In the genomic region with DNA sequence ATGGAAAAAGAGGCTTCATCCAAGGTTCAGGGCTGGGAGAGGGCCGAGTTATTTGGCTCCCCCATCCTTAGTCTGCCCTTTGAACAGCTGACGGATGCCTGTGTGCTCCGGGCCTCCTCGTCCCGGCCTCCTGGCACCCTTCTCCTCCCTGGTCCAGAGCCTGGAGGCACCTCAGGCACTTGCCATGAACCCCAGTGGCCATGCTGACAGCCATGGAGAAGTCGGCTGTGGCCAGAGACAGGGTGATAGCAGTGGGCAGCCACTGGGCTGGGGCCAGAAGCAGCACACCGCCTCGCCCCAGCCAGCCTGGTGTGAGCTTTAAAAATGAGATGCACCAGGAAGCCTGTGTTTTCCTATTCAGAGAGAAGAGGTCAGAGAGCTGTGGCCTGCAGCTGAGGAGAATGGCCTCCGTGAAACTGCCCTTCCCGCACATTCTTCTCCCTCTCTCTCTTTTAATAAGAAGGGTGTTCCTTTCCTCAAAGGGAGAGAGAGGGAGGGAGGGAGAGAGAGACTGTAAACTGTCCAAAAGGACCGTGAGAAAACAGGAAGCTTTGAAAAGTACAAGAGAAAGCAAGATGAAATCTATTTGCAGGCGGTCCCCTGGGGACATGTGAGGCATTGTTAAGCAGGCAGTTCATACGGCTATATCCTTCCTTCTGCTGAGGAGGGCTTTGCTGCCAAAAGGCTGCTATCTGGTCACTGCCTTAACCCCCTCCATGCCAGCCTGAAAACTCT, we compare ENCODE assay signal across 10 cellular contexts. TPM values are rescaled to one million over a fixed set of nuclear protein-coding genes. Genes with fewer than 3 reads are reported as not detected.
DNase-seq lines count a peak whose midpoint lies in the region; ATAC-seq, FAIRE-seq and TF ChIP-seq lines count a peak whose summit lies in the region.
"Had no signal": no experiment of that assay in that cellular context is flagged by ENCODE, and none has a peak within 500 bp of the region (broad histone marks: within the 10 kb centered on the region; RNA-seq: fewer than 3 reads in every experiment).

No MANE protein-coding gene starts in this region.

- H3K79me2 ChIP-seq in HepG2 (ENCODE audit: insufficient read depth, low read length), result no peaks in the 10 kb centered on the region

- DNase-seq in HepG2 (ENCODE audit: low spot score) (no peak), astrocyte of the hippocampus (ENCODE audit: low read depth, low spot score) (peak; percentile 66), iris pigment epithelial cell (ENCODE audit: low read depth) (peak; percentile 81), hippocampal formation (lab: John Stamatoyannopoulos, UW) (no peak)
- no peak for DNase-seq in CD4-positive, alpha-beta T cell
- DNase-seq: activated naive CD8-positive, alpha-beta T cell treated with anti-CD3 and anti-CD28 coated beads, Interleukin-2, amount 10 ng/mL, durations not matched to agents 7 days and 5 days had no signal

- H3K9ac ChIP-seq in liver (ENCODE audit: low read depth in 1 of 2, low read length in 2 of 2) (no peak overlapping the region), HepG2 (ENCODE audit: insufficient read depth, low read depth, low read length) (no peak overlapping the region), subcutaneous abdominal adipose tissue (ENCODE audit: low read length in 5 of 5) (peak overlapping the region; percentile 5 to 82 (median 31))

- no peak overlapping the region for H2AFZ ChIP-seq in HepG2 (ENCODE audit: low read length)

- no TSS peak for BruUV-seq in HepG2 (replicated peaks; lab: Mats Ljungman, UMichigan)

- H3K27ac ChIP-seq in liver (ENCODE audit: low read depth in 1 of 2, low read length in 2 of 2) (peak overlapping the region; percentile 71 to 72), HepG2 (ENCODE audit: extremely low read length, insufficient read depth, low read length) (no peak overlapping the region), subcutaneous abdominal adipose tissue (ENCODE audit: low read depth, low read length) (peak overlapping the region; percentile 90)
- no peak overlapping the region for H3K27ac ChIP-seq in CD4-positive, alpha-beta T cell (ENCODE audit: low read depth, low read length)

- H4K20me1 ChIP-seq in HepG2 (ENCODE audit: insufficient read depth, low read length), result no peaks in the 10 kb centered on the region

- H3K4me2 ChIP-seq in HepG2 (ENCODE audit: low read depth, low read length), result no peak overlapping the region

- FAIRE-seq in HepG2 (lab: Jason Lieb, UNC), result no peak
- FAIRE-seq: G401.6 had no signal

- CTCF ChIA-PET in HepG2 (lab: Yijun Ruan, JAX; ENCODE audit: low intra/inter-chr PET ratio, low total read pairs), result no interaction called here
- CTCF ChIA-PET in CD4-positive, alpha-beta T cell (lab: Charles Lee), result no interaction called here

- H3K4me3 ChIP-seq in liver (ENCODE audit: low read depth in 1 of 3, low read length in 3 of 3), result no peak overlapping the region
- no peak overlapping the region for H3K4me3 ChIP-seq in HepG2 (replicated peaks in 1 of 3; ENCODE audit: insufficient read depth in 1 of 3, low read depth in 2 of 3, low read length in 3 of 3)
- H3K4me3 ChIP-seq in subcutaneous abdominal adipose tissue (ENCODE audit: low read depth in 1 of 5, low read length in 5 of 5), result peak overlapping the region in 3 of 5 donors; percentile 3 to 32 (median 5)

- no peak for TF ChIP-seq CTCF in liver (IDR thresholded peaks at IDR 0.05; ENCODE audit: low read depth, low read length, missing input control)
- TF ChIP-seq CTCF in HepG2 (CRISPR knock-in tag; IDR thresholded peaks at IDR 0.05), result no peak
- no peak for TF ChIP-seq CTCF in CD4-positive, alpha-beta T cell (IDR thresholded peaks at IDR 0.05)

- ATAC-seq in HepG2 (no peak), HG03342 (IDR thresholded peaks at IDR 0.05; ENCODE audit: unreplicated experiment) (peak; percentile 82)
- no peak for ATAC-seq in CD4-positive, alpha-beta T cell (ENCODE audit: poor library complexity)

- 62% methylated on average over 13 of the region's 13 CpGs for WGBS in liver
- WGBS in HepG2 (ENCODE audit: low lambda C conversion rate), result 22% methylated on average over 8 of the region's 13 CpGs

- no peak overlapping the region for H3K27ac Mint-ChIP-seq in CD4-positive, alpha-beta T cell
- H3K27ac Mint-ChIP-seq: activated naive CD8-positive, alpha-beta T cell treated with anti-CD3 and anti-CD28 coated beads, Interleukin-2, amount 10 ng/mL, durations not matched to agents 7 days and 5 days had no signal

- TF ChIP-seq EP300 in HepG2 (IDR thresholded peaks at IDR 0.05; ENCODE audit: low read depth in 2 of 2, low read length in 2 of 2) (no peak), HepG2 (CRISPR knock-in tag; IDR thresholded peaks at IDR 0.05; ENCODE audit: borderline replicate concordance) (no peak)

- H3K27me3 Mint-ChIP-seq in CD4-positive, alpha-beta T cell, result peaks cover 8% of the 10 kb centered on the region

- H3K4me1 Mint-ChIP-seq in CD4-positive, alpha-beta T cell (ENCODE audit: low read depth), result no peaks in the 10 kb centered on the region
- H3K4me1 Mint-ChIP-seq: activated naive CD8-positive, alpha-beta T cell treated with anti-CD3 and anti-CD28 coated beads, Interleukin-2, amount 10 ng/mL, durations not matched to agents 7 days and 5 days had no signal

- H3K9me3 ChIP-seq in liver (ENCODE audit: control insufficient read depth in 4 of 4, low read length in 3 of 4), result no peaks in the 10 kb centered on the region
- H3K9me3 ChIP-seq in HepG2 (ENCODE audit: low read length), result no peaks in the 10 kb centered on the region
- H3K9me3 ChIP-seq in subcutaneous abdominal adipose tissue (ENCODE audit: control insufficient read depth in 5 of 5, low read length in 5 of 5), result no peaks in the 10 kb centered on the region
- no peaks in the 10 kb centered on the region for H3K9me3 ChIP-seq in CD4-positive, alpha-beta T cell (ENCODE audit: control insufficient read depth, low read length)

- no peaks in the 10 kb centered on the region for H3K27me3 ChIP-seq in liver (ENCODE audit: control insufficient read depth in 4 of 4, insufficient read depth in 4 of 4, low read length in 3 of 4)
- peaks cover 2 to 21% of the 10 kb centered on the region in 2 experiments; a peak in 4 of 5 replicates for H3K27me3 ChIP-seq in HepG2 (ENCODE audit: control insufficient read depth in 1 of 2, insufficient read depth in 2 of 2, low read length in 2 of 2)
- peaks cover 0 to 2% (median 0%) of the 10 kb centered on the region in 5 donors for H3K27me3 ChIP-seq in subcutaneous abdominal adipose tissue (ENCODE audit: control insufficient read depth in 5 of 5, insufficient read depth in 4 of 5, low read length in 5 of 5)
- H3K27me3 ChIP-seq in CD4-positive, alpha-beta T cell (ENCODE audit: control insufficient read depth, insufficient read depth, low read length), result no peaks in the 10 kb centered on the region

- no peaks in the 10 kb centered on the region for H3K36me3 Mint-ChIP-seq in CD4-positive, alpha-beta T cell (ENCODE audit: low read depth)
- H3K36me3 Mint-ChIP-seq: activated naive CD8-positive, alpha-beta T cell treated with anti-CD3 and anti-CD28 coated beads, Interleukin-2, amount 10 ng/mL, durations not matched to agents 7 days and 5 days had no signal

- intact Hi-C loops in HepG2 (cut with micrococcal nuclease; ENCODE audit: unreplicated experiment), result no loop called here
- intact Hi-C loops in CD4-positive, alpha-beta T cell (cut with DNase I, micrococcal nuclease), result no loop called here

- TF ChIP-seq POLR2A in HepG2 (IDR thresholded peaks at IDR 0.05; ENCODE audit: insufficient read depth in 1 of 2, low read depth in 2 of 2, low read length in 2 of 2), result no peak

- no peaks in the 10 kb centered on the region for H3K9me3 Mint-ChIP-seq in CD4-positive, alpha-beta T cell
- H3K9me3 Mint-ChIP-seq: activated naive CD8-positive, alpha-beta T cell treated with anti-CD3 and anti-CD28 coated beads, Interleukin-2, amount 10 ng/mL, durations not matched to agents 7 days and 5 days had no signal

- in situ Hi-C loops in HepG2 (cut with HindIII; ENCODE audit: extremely low pct_ligation_motif_present, low pct_unique_long_range_greater_than_20kb), result no loop called here

- no peaks in the 10 kb centered on the region for H3K36me3 ChIP-seq in liver (ENCODE audit: control insufficient read depth in 4 of 4, insufficient read depth in 3 of 4, low read depth in 1 of 4, low read length in 3 of 4)
- H3K36me3 ChIP-seq in HepG2 (replicated peaks in 1 of 2; ENCODE audit: control insufficient read depth in 1 of 2, insufficient read depth in 2 of 2, low read length in 2 of 2), result no peaks in the 10 kb centered on the region
- H3K36me3 ChIP-seq in subcutaneous abdominal adipose tissue (ENCODE audit: control insufficient read depth in 5 of 5, insufficient read depth in 5 of 5, low read length in 5 of 5), result peaks cover 0 to 11% (median 4%) of the 10 kb centered on the region in 5 donors

- TF ChIP-seq RAD21 in liver (IDR thresholded peaks at IDR 0.05) (peak in 1 of 2 donors; percentile 42), HepG2 (CRISPR knock-in tag; IDR thresholded peaks at IDR 0.05) (no peak)

- no peak overlapping the region for H3K4me3 Mint-ChIP-seq in CD4-positive, alpha-beta T cell
- H3K4me3 Mint-ChIP-seq: activated naive CD8-positive, alpha-beta T cell treated with anti-CD3 and anti-CD28 coated beads, Interleukin-2, amount 10 ng/mL, durations not matched to agents 7 days and 5 days had no signal

- POLR2A ChIA-PET in HepG2 (lab: Yijun Ruan, JAX), result no interaction called here
- POLR2A ChIA-PET in CD4-positive, alpha-beta T cell (lab: Charles Lee), result no interaction called here

- H3K4me1 ChIP-seq in liver (ENCODE audit: control insufficient read depth in 4 of 4, insufficient read depth in 4 of 4, low read length in 3 of 4) (peaks cover 0 to 14% (median 11%) of the 10 kb centered on the region in 4 donors), HepG2 (ENCODE audit: insufficient read depth, low read length) (no peaks in the 10 kb centered on the region), subcutaneous abdominal adipose tissue (ENCODE audit: control insufficient read depth in 5 of 5, insufficient read depth in 5 of 5, low read length in 5 of 5) (peaks cover 24 to 64% (median 28%) of the 10 kb centered on the region in 5 donors)

RNA-seq across cellular contexts. Expression of gene ZNF366, which starts 55.3 kb away (rescaled TPM):
- total RNA-seq in liver (1 to 10 TPM in 1 of 2 donors, under 1 TPM in 1; 0.75 to 1.0 TPM), HepG2 (2016; rRNA removed; fragmentation: Illumina TruSeq; extraction: Trizol) (not detected in 2 replicates)
- polyA plus RNA-seq in liver (under 1 TPM; 0.71 to 0.76 TPM), HepG2 (2011; rRNA removed) (not detected in 2 replicates)
- total RNA-seq in HepG2 (2016; cell fraction: cytosol; rRNA removed; fragmentation: Illumina TruSeq; extraction: Trizol; ENCODE audit: low read depth), result not detected in 2 replicates
- total RNA-seq in HepG2 (2016; cell fraction: insoluble cytoplasmic fraction; rRNA removed; fragmentation: Illumina TruSeq; extraction: Trizol), result not detected in 2 replicates
- total RNA-seq in HepG2 (2016; cell fraction: membrane; rRNA removed; fragmentation: Illumina TruSeq; extraction: Trizol), result not detected in 2 replicates
- not detected in 2 replicates for total RNA-seq in HepG2 (2016; cell fraction: nucleus; rRNA removed; fragmentation: Illumina TruSeq; extraction: Trizol)
- not detected in 2 replicates for polyA plus RNA-seq in HepG2 (2011; cell fraction: cytosol; rRNA removed)
- not detected in 2 replicates for polyA plus RNA-seq in HepG2 (2011; cell fraction: nucleus; rRNA removed)
- not detected in 2 replicates for polyA plus RNA-seq in HepG2 (2012)
- not detected in 2 replicates for polyA plus RNA-seq in HepG2 (2016; cell fraction: cytosol; fragmentation: Illumina TruSeq; extraction: Trizol; ENCODE audit: low read depth)
- polyA plus RNA-seq in HepG2 (2016; cell fraction: insoluble cytoplasmic fraction; fragmentation: Illumina TruSeq; extraction: Trizol; ENCODE audit: low read depth), result not detected in 2 replicates
- polyA plus RNA-seq in HepG2 (2016; cell fraction: membrane; fragmentation: Illumina TruSeq; extraction: Trizol; ENCODE audit: low read depth), result not detected in 2 replicates
- not detected in 2 replicates for polyA plus RNA-seq in HepG2 (2016; cell fraction: nucleus; fragmentation: Illumina TruSeq; extraction: Trizol; ENCODE audit: insufficient read depth, low read depth)
- polyA minus RNA-seq in HepG2 (2011; rRNA and poly(A)+ RNA removed; ENCODE audit: low replicate concordance), result not detected in 2 replicates
- polyA minus RNA-seq in HepG2 (2011; cell fraction: cytosol; rRNA and poly(A)+ RNA removed), result not detected in 2 replicates
- not detected in 2 replicates for polyA minus RNA-seq in HepG2 (2011; cell fraction: nucleus; rRNA and poly(A)+ RNA removed)
- total RNA-seq in CD4-positive, alpha-beta T cell, result under 1 TPM; 0.06 to 0.14 TPM

Comparison
In these comparisons a context has a peak if more than half of its experiments do, and no peak if none do; other contexts are left out.
1. H3K27ac ChIP-seq: peak in liver (2 of 2) and subcutaneous abdominal adipose tissue (single experiment); none in HepG2 (single experiment) and CD4-positive, alpha-beta T cell (single experiment).
2. H3K4me3 ChIP-seq: peak in subcutaneous abdominal adipose tissue (3 of 5); none in liver (0 of 3) and HepG2 (0 of 3).
3. H3K9ac ChIP-seq: peak in subcutaneous abdominal adipose tissue (5 of 5); none in liver (0 of 2) and HepG2 (single experiment).
4. DNase-seq: peak in astrocyte of the hippocampus (single experiment) and iris pigment epithelial cell (single experiment); none in HepG2 (single experiment), hippocampal formation (0 of 2) and CD4-positive, alpha-beta T cell (0 of 10).